In the genomic region with DNA sequence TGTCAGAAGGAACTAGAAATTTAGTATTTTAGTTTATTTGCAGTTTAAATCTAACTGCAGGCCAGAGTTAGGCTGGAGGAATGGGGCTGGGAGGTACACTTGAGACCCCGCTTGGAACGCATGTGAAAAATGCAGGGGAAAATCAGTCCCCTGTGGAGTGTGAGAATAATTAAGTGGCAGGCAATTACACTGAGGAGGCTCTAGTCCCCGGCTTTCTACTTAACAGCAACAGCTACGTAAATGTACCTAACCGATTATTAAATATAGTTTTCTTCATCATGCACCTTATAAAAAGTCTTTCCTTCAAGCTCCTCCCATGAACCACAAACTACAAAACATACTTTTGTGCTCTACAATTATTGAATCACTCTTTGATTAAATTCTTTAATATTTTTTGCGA, we compare ENCODE assay signal across 8 cellular contexts. TPM values are rescaled to one million over a fixed set of nuclear protein-coding genes. Genes with fewer than 3 reads are reported as not detected.
DNase-seq lines count a peak whose midpoint lies in the region; ATAC-seq, FAIRE-seq and TF ChIP-seq lines count a peak whose summit lies in the region.

No MANE protein-coding gene starts in this region.

- H3K27me3 Mint-ChIP-seq in astrocyte (ENCODE audit: low read depth, unreplicated experiment) = no peaks in the 10 kb centered on the region

- H3K4me3 Mint-ChIP-seq in astrocyte (ENCODE audit: unreplicated experiment) = peak overlapping the region; percentile 100

- H3K27ac Mint-ChIP-seq in astrocyte (ENCODE audit: unreplicated experiment) = peak overlapping the region; percentile 100

- no peak for DNase-seq in DND-41
- DNase-seq in LNCaP clone FGC (ENCODE audit: low read depth) = no peak
- no peak for DNase-seq in astrocyte (ENCODE audit: low read depth)
- DNase-seq in iPS-NIHi7 (ENCODE audit: extremely low spot score) = peak; percentile 9

- H3K36me3 ChIP-seq in DND-41 (ENCODE audit: insufficient read depth, low read length) (peaks cover 23% of the 10 kb centered on the region), astrocyte (ENCODE audit: insufficient read depth, low read length) (no peaks in the 10 kb centered on the region), stomach smooth muscle (ENCODE audit: control insufficient read depth in 2 of 2, insufficient read depth in 2 of 2, low read length in 2 of 2) (peaks cover 0 to 4% of the 10 kb centered on the region in 2 donors)

- peak overlapping the region; percentile 82 for H2AFZ ChIP-seq in DND-41 (ENCODE audit: low read depth, low read length)
- peak overlapping the region; percentile 97 for H2AFZ ChIP-seq in astrocyte (ENCODE audit: low read depth, low read length)

- peak; percentile 41 for ATAC-seq in DND-41 (ENCODE audit: insufficient read depth, low read depth)
- no peak for ATAC-seq in GM19328 (IDR thresholded peaks at IDR 0.05; ENCODE audit: unreplicated experiment)
- no peak for ATAC-seq in HG03280 (IDR thresholded peaks at IDR 0.05; ENCODE audit: unreplicated experiment)
- ATAC-seq in HG02610 (IDR thresholded peaks at IDR 0.05; ENCODE audit: unreplicated experiment) = no peak

- H3K4me1 ChIP-seq in DND-41 (ENCODE audit: insufficient read depth, low read length) = peaks cover 36% of the 10 kb centered on the region
- H3K4me1 ChIP-seq in astrocyte (ENCODE audit: insufficient read depth, low read length) = peaks cover 3% of the 10 kb centered on the region
- peaks cover 9% of the 10 kb centered on the region for H3K4me1 ChIP-seq in stomach smooth muscle (ENCODE audit: control insufficient read depth, insufficient read depth, low read length)

- peaks cover 14% of the 10 kb centered on the region for H3K9me3 Mint-ChIP-seq in astrocyte (ENCODE audit: unreplicated experiment)

- no peak for FAIRE-seq in astrocyte (lab: Jason Lieb, UNC)

- H3K4me1 Mint-ChIP-seq in astrocyte (ENCODE audit: low read depth, unreplicated experiment) = peaks cover 12% of the 10 kb centered on the region

- H3K4me2 ChIP-seq in DND-41 (ENCODE audit: insufficient read depth, low read length) (peak overlapping the region; percentile 71), astrocyte (ENCODE audit: low read length) (peak overlapping the region; percentile 82)

- H3K36me3 Mint-ChIP-seq in astrocyte (ENCODE audit: low read depth, unreplicated experiment) = peaks cover 25% of the 10 kb centered on the region

- H3K4me3 ChIP-seq in DND-41 (ENCODE audit: low read depth in 1 of 2, low read length in 2 of 2) (peak overlapping the region; percentile 50 to 68), LNCaP clone FGC (ENCODE audit: low read depth, low read length) (peak overlapping the region; percentile 68), astrocyte (ENCODE audit: insufficient read depth, low read depth, low read length) (peak overlapping the region; percentile 100), stomach smooth muscle (ENCODE audit: low read length in 2 of 2) (peak overlapping the region; percentile 83 to 98)

- H3K79me2 ChIP-seq in DND-41 (ENCODE audit: insufficient read depth, low read length) = peaks cover 66% of the 10 kb centered on the region
- peaks cover 55% of the 10 kb centered on the region for H3K79me2 ChIP-seq in astrocyte (ENCODE audit: insufficient read depth, low read length)

- peaks cover 12% of the 10 kb centered on the region for H3K9me3 ChIP-seq in DND-41 (ENCODE audit: insufficient read depth, low read length, severe bottlenecking)
- H3K9me3 ChIP-seq in astrocyte (ENCODE audit: insufficient read depth, low read depth, low read length) = peaks cover 8% of the 10 kb centered on the region
- H3K9me3 ChIP-seq in stomach smooth muscle (ENCODE audit: control insufficient read depth in 2 of 2, low read length in 2 of 2) = no peaks in the 10 kb centered on the region

- no peaks in the 10 kb centered on the region for H3K27me3 ChIP-seq in DND-41 (ENCODE audit: insufficient read depth, low read length, poor library complexity)
- no peaks in the 10 kb centered on the region for H3K27me3 ChIP-seq in astrocyte (ENCODE audit: insufficient read depth, low read length)
- no peaks in the 10 kb centered on the region for H3K27me3 ChIP-seq in stomach smooth muscle (ENCODE audit: control insufficient read depth in 1 of 2, insufficient read depth in 2 of 2, low read length in 2 of 2)

- H3K27ac ChIP-seq in DND-41 (ENCODE audit: low read length) (peak overlapping the region; percentile 89), astrocyte (ENCODE audit: low read depth, low read length) (peak overlapping the region; percentile 96), stomach smooth muscle (ENCODE audit: low read length) (peak overlapping the region; percentile 95)

- no peak for TF ChIP-seq CTCF in DND-41 (IDR thresholded peaks at IDR 0.05; ENCODE audit: borderline replicate concordance, extremely low read depth, low read length, poor library complexity, severe bottlenecking)
- no peak for TF ChIP-seq CTCF in LNCaP clone FGC (IDR thresholded peaks at IDR 0.05; ENCODE audit: control insufficient read depth, extremely low read depth, insufficient read depth)
- TF ChIP-seq CTCF in astrocyte (IDR thresholded peaks at IDR 0.05; ENCODE audit: insufficient read depth, low read depth, low read length) = no peak

- H3K9ac ChIP-seq in DND-41 (ENCODE audit: low read depth, low read length) (peak overlapping the region; percentile 81), astrocyte (ENCODE audit: low read length) (peak overlapping the region; percentile 99), stomach smooth muscle (ENCODE audit: low read length in 2 of 2) (peak overlapping the region; percentile 94 to 96)

- H4K20me1 ChIP-seq in DND-41 (ENCODE audit: insufficient read depth, low read length) = no peaks in the 10 kb centered on the region
- H4K20me1 ChIP-seq in astrocyte (ENCODE audit: insufficient read depth, low read length) = peaks cover 6% of the 10 kb centered on the region

RNA-seq across cellular contexts. Expression of gene ZNF708, which starts 0.8 kb away (rescaled TPM):
- total RNA-seq in astrocyte = 13.8 and 20.0 TPM in 2 replicates

RNA-seq across cellular contexts. Expression of gene ZNF738, which starts 30.4 kb away (rescaled TPM):
- 13.1 and 18.6 TPM in 2 replicates for total RNA-seq in astrocyte
